ENCODE assay signal across 17 cellular contexts in the genomic region with DNA sequence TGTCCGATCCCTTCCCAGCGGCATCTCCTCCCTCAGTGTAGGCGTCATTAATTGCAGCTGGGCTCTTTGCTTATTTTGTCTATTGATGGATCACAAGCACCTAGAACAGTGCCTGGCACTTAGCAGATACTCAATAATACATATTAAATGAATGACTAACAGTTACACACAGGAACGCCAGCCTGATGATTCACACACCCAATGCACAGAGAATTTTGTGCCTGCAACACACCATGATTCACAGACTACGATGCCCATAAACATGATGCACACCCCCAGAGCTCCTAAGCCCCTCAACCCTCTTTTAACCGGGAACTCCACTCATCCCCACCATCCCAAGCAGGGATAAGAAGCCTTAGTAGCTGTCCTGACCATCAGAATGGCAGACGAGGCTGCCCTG.
DNase-seq lines count a peak whose midpoint lies in the region; ATAC-seq and TF ChIP-seq lines count a peak whose summit lies in the region.
"Had no signal": no experiment of that assay in that cellular context is flagged by ENCODE, and none has a peak within 500 bp of the region (broad histone marks: within the 10 kb centered on the region; RNA-seq: fewer than 3 reads in every experiment).

No MANE protein-coding gene starts in this region.

- POLR2A ChIA-PET in IMR-90 (lab: Charles Lee; ENCODE audit: unreplicated experiment), result no interaction called here

- H3K9me3 Mint-ChIP-seq in neural progenitor cell, result no peaks in the 10 kb centered on the region
- H3K9me3 Mint-ChIP-seq: activated CD4-positive, alpha-beta memory T cell treated with anti-CD3 and anti-CD28 coated beads, Interleukin-2, amount 10 ng/mL, durations not matched to agents 7 days and 5 days had no signal

- peak overlapping the region; percentile 39 for H2AFZ ChIP-seq in IMR-90 (replicated peaks; ENCODE audit: low read length, poor library complexity)
- H2AFZ ChIP-seq in mammary epithelial cell (ENCODE audit: low read depth, low read length), result no peak overlapping the region
- no peak overlapping the region for H2AFZ ChIP-seq in neural progenitor cell (replicated peaks)

- no peak overlapping the region for H3K4me2 ChIP-seq in IMR-90 (ENCODE audit: low read depth, low read length)
- no peak overlapping the region for H3K4me2 ChIP-seq in mammary epithelial cell (ENCODE audit: insufficient read depth, low read depth, low read length)
- H3K4me2 ChIP-seq in neural progenitor cell, result no peak overlapping the region

- H3K9me3 ChIP-seq in IMR-90 (ENCODE audit: control insufficient read depth, insufficient read depth, low read length) (no peaks in the 10 kb centered on the region), mammary epithelial cell (replicated peaks; ENCODE audit: insufficient read depth, low read length) (no peaks in the 10 kb centered on the region), neural progenitor cell (ENCODE audit: low read depth) (no peaks in the 10 kb centered on the region)
- H3K9me3 ChIP-seq: suprapubic skin had no signal

- peak; percentile 13; the same call in 1 of the 2 replicates for ATAC-seq in IMR-90 (ENCODE audit: low read depth)
- no peak for ATAC-seq in HG03039 (IDR thresholded peaks at IDR 0.05; ENCODE audit: unreplicated experiment)
- ATAC-seq in HG02759 (IDR thresholded peaks at IDR 0.05; ENCODE audit: unreplicated experiment), result no peak

- H3K9me1 ChIP-seq in IMR-90 (ENCODE audit: insufficient read depth, low read length), result no peaks in the 10 kb centered on the region

- intact Hi-C loops in IMR-90 (cut with micrococcal nuclease) (loop anchor here (5.0 kb wide), 1 partner anchor 80 kb away; no protein-coding TSS in a partner anchor), mammary epithelial cell (cut with micrococcal nuclease) (loop anchor here (5.0 kb wide), 5 partner anchors 65 to 490 kb away; a partner anchor contains a TSS)

- peaks cover 10% of the 10 kb centered on the region for H3F3A ChIP-seq in neural progenitor cell (ENCODE audit: low read depth)

- no peak overlapping the region for H4K91ac ChIP-seq in IMR-90 (ENCODE audit: insufficient read depth, low read depth, low read length)

- peaks cover 21% of the 10 kb centered on the region for H3K27me3 Mint-ChIP-seq in neural progenitor cell (ENCODE audit: insufficient read depth, low read depth)

- H3K56ac ChIP-seq in IMR-90 (ENCODE audit: extremely low read depth, insufficient read depth, low read length), result no peak overlapping the region

- WGBS in IMR-90 (ENCODE audit: extremely low coverage in 2 of 2, insufficient read length in 1 of 2), 2 experiments, result 45% methylated on average over 3 of the region's 7 CpGs; no CpG with 5 or more reads in 1 of the 2 experiments
- 63% methylated on average over 7 of the region's 7 CpGs for WGBS in mammary epithelial cell (ENCODE audit: low coverage, missing lambda C conversion rate)

- TF ChIP-seq POLR2A in IMR-90 (IDR thresholded peaks at IDR 0.05; ENCODE audit: low read depth, low read length), result no peak

- H4K5ac ChIP-seq in IMR-90 (ENCODE audit: low read depth, low read length), result no peak overlapping the region

- H4K20me1 ChIP-seq in IMR-90 (ENCODE audit: insufficient read depth, low read length) (no peaks in the 10 kb centered on the region), mammary epithelial cell (ENCODE audit: insufficient read depth, low read length) (no peaks in the 10 kb centered on the region), neural progenitor cell (ENCODE audit: low read depth) (no peaks in the 10 kb centered on the region)

- no peak overlapping the region for H3K27ac Mint-ChIP-seq in neural progenitor cell
- H3K27ac Mint-ChIP-seq: activated CD4-positive, alpha-beta memory T cell treated with anti-CD3 and anti-CD28 coated beads, Interleukin-2, amount 10 ng/mL, durations not matched to agents 7 days and 5 days; B cell had no signal

- H4K8ac ChIP-seq in IMR-90 (ENCODE audit: low read depth in 2 of 2, low read length in 2 of 2), result no peak overlapping the region

- no peaks in the 10 kb centered on the region for H3K36me3 Mint-ChIP-seq in neural progenitor cell

- CTCF ChIA-PET in IMR-90 (lab: Yijun Ruan, JAX), result interaction anchor here (0.6 to 1.1 kb wide), 2 partner anchors 18 to 37 kb away, joined by 3 to 4 read pairs; no protein-coding TSS in a partner anchor
- CTCF ChIA-PET in mammary epithelial cell (lab: Charles Lee; ENCODE audit: low non-redundant PET), result interaction anchor here (1.5 kb wide), 1 partner anchor 19 kb away, joined by 7 read pairs; no protein-coding TSS in a partner anchor

- no peak overlapping the region for H3K9ac ChIP-seq in IMR-90 (ENCODE audit: low read depth, low read length)
- H3K9ac ChIP-seq in mammary epithelial cell (ENCODE audit: insufficient read depth, low read length), result no peak overlapping the region
- H3K9ac ChIP-seq in neural progenitor cell, result no peak overlapping the region

- no peak overlapping the region for H2BK120ac ChIP-seq in IMR-90 (ENCODE audit: low read depth, low read length)

- H3K27ac ChIP-seq in IMR-90 (ENCODE audit: insufficient read depth, low read length) (no peak overlapping the region), mammary epithelial cell (ENCODE audit: insufficient read depth, low read depth, low read length) (no peak overlapping the region), neural progenitor cell (no peak overlapping the region)
- H3K27ac ChIP-seq: suprapubic skin, VCaP had no signal

- in situ Hi-C loops in IMR-90 (cut with MboI; ENCODE audit: low sequenced_read_pairs) (no loop called here), mammary epithelial cell (cut with MboI; ENCODE audit: low sequenced_read_pairs in 2 of 2) (no loop called here)

- no peaks in the 10 kb centered on the region for H3K79me1 ChIP-seq in IMR-90 (ENCODE audit: low read depth in 1 of 2, low read length in 2 of 2)

- no peak overlapping the region for H2BK20ac ChIP-seq in IMR-90 (ENCODE audit: low read depth, low read length)

- no peaks in the 10 kb centered on the region for H3K36me3 ChIP-seq in IMR-90 (ENCODE audit: control insufficient read depth, insufficient read depth, low read length)
- no peaks in the 10 kb centered on the region for H3K36me3 ChIP-seq in mammary epithelial cell (ENCODE audit: insufficient read depth, low read length)
- H3K36me3 ChIP-seq in neural progenitor cell, result no peaks in the 10 kb centered on the region
- H3K36me3 ChIP-seq: suprapubic skin had no signal

- BruUV-seq in IMR-90 (replicated peaks; lab: Mats Ljungman, UMichigan), result no TSS peak
- no TSS peak for BruUV-seq in mammary epithelial cell (replicated peaks; lab: Mats Ljungman, UMichigan)

- H3K4me1 ChIP-seq in IMR-90 (ENCODE audit: control insufficient read depth, insufficient read depth, low read length) (no peaks in the 10 kb centered on the region), mammary epithelial cell (ENCODE audit: insufficient read depth, low read length) (peaks cover 15% of the 10 kb centered on the region), neural progenitor cell (no peaks in the 10 kb centered on the region)

- no peak for TF ChIP-seq CTCF in IMR-90 (conservative IDR thresholded peaks at IDR 0.05; ENCODE audit: low read depth, low read length)
- TF ChIP-seq CTCF in mammary epithelial cell (conservative IDR thresholded peaks at IDR 0.05 in 1 of 2, IDR thresholded peaks at IDR 0.05 in 1 of 2; ENCODE audit: extremely low read depth in 1 of 2, insufficient read depth in 1 of 2, low read depth in 1 of 2, low read length in 2 of 2), result no peak
- no peak for TF ChIP-seq CTCF in neural progenitor cell (IDR thresholded peaks at IDR 0.05)

- H3K18ac ChIP-seq in IMR-90 (ENCODE audit: low read depth, low read length), result no peak overlapping the region

- no peak overlapping the region for H2BK15ac ChIP-seq in IMR-90 (ENCODE audit: low read depth, low read length)

- dilution Hi-C loops in IMR-90 (cut with HindIII; ENCODE audit: low sequenced_read_pairs, unreplicated experiment) (no loop called here), mammary epithelial cell (cut with HindIII; ENCODE audit: low sequenced_read_pairs) (no loop called here)

- H2BK5ac ChIP-seq in IMR-90 (ENCODE audit: low read depth, low read length, poor library complexity, severe bottlenecking), result no peak overlapping the region

- H3K27me3 ChIP-seq in IMR-90 (ENCODE audit: control insufficient read depth, insufficient read depth, low read length) (peaks cover 20% of the 10 kb centered on the region), mammary epithelial cell (ENCODE audit: insufficient read depth, low read length) (no peaks in the 10 kb centered on the region), neural progenitor cell (no peaks in the 10 kb centered on the region)

- no peak overlapping the region for H3K23ac ChIP-seq in IMR-90 (ENCODE audit: low read depth, low read length)

- H3K4me1 Mint-ChIP-seq in neural progenitor cell, result peaks cover 4% of the 10 kb centered on the region

- peak; percentile 52 for DNase-seq in Daoy (ENCODE audit: low read depth)
- DNase-seq in IMR-90, result peak; percentile 62
- peak; percentile 83 for DNase-seq in mammary epithelial cell
- no peak for DNase-seq in neural progenitor cell (ENCODE audit: low spot score)
- DNase-seq in stimulated activated naive CD4-positive, alpha-beta T cell treated with Interleukin-2 at 50 U/mL for 16 hours (lab: John Stamatoyannopoulos, UW), result no peak
- DNase-seq in NAMALWA (ENCODE audit: low spot score), result no peak
- DNase-seq: activated CD4-positive, alpha-beta memory T cell treated with anti-CD3 and anti-CD28 coated beads, Interleukin-2, amount 10 ng/mL, durations not matched to agents 7 days and 5 days; activated T-cell treated with anti-CD3 and anti-CD28 coated beads, Interleukin-2, amount 50 U/mL, for 48 hours; islet precursor cell; NCI-H82; right cardiac atrium; RPMI8226 had no signal

- H2AK9ac ChIP-seq in IMR-90 (replicated peaks; ENCODE audit: low read depth, low read length, poor library complexity), result no peak overlapping the region

- no peak overlapping the region for H3K14ac ChIP-seq in IMR-90 (replicated peaks; ENCODE audit: low read depth, low read length)

- peak overlapping the region; percentile 67 for H3K4me3 Mint-ChIP-seq in neural progenitor cell
- H3K4me3 Mint-ChIP-seq: activated CD4-positive, alpha-beta memory T cell treated with anti-CD3 and anti-CD28 coated beads, Interleukin-2, amount 10 ng/mL, durations not matched to agents 7 days and 5 days had no signal

- TF ChIP-seq RAD21 in IMR-90 (IDR thresholded peaks at IDR 0.05; ENCODE audit: low read length), result no peak

- no peaks in the 10 kb centered on the region for H3K79me2 ChIP-seq in mammary epithelial cell (ENCODE audit: insufficient read depth, low read length)
- H3K79me2 ChIP-seq in neural progenitor cell (ENCODE audit: low read depth), result no peaks in the 10 kb centered on the region

- no peak overlapping the region for H3K4ac ChIP-seq in IMR-90 (ENCODE audit: low read depth, low read length)

- no peak overlapping the region for H2AK5ac ChIP-seq in IMR-90 (ENCODE audit: low read depth, low read length)

- H3K4me3 ChIP-seq in IMR-90 (ENCODE audit: insufficient read depth, low read depth, low read length), result no peak overlapping the region
- no peak overlapping the region for H3K4me3 ChIP-seq in mammary epithelial cell (replicated peaks in 1 of 3; ENCODE audit: insufficient read depth in 1 of 3, low read depth in 2 of 3, low read length in 3 of 3)
- H3K4me3 ChIP-seq in neural progenitor cell, result no peak overlapping the region
- H3K4me3 ChIP-seq: suprapubic skin had no signal

TF ChIP-seq in IMR-90, 13 proteins besides CTCF, POLR2A, EP300 and RAD21 (continues in another document):
- TF ChIP-seq FOS (IDR thresholded peaks at IDR 0.05; ENCODE audit: low read depth, low read length) (peak; percentile 49), MXI1 (IDR thresholded peaks at IDR 0.05; ENCODE audit: borderline replicate concordance, low read depth, low read length) (no peak)

Comparison
In these comparisons a context has a peak if more than half of its experiments do, and no peak if none do; other contexts are left out.
1. DNase-seq: peak in Daoy (single experiment), IMR-90 (single experiment) and mammary epithelial cell (single experiment); none in neural progenitor cell (single experiment), stimulated activated naive CD4-positive, alpha-beta T cell treated with Interleukin-2 at 50 U/mL for 16 hours (single experiment) and NAMALWA (single experiment).